ENCODE assay signal across 8 cellular contexts in the genomic region with DNA sequence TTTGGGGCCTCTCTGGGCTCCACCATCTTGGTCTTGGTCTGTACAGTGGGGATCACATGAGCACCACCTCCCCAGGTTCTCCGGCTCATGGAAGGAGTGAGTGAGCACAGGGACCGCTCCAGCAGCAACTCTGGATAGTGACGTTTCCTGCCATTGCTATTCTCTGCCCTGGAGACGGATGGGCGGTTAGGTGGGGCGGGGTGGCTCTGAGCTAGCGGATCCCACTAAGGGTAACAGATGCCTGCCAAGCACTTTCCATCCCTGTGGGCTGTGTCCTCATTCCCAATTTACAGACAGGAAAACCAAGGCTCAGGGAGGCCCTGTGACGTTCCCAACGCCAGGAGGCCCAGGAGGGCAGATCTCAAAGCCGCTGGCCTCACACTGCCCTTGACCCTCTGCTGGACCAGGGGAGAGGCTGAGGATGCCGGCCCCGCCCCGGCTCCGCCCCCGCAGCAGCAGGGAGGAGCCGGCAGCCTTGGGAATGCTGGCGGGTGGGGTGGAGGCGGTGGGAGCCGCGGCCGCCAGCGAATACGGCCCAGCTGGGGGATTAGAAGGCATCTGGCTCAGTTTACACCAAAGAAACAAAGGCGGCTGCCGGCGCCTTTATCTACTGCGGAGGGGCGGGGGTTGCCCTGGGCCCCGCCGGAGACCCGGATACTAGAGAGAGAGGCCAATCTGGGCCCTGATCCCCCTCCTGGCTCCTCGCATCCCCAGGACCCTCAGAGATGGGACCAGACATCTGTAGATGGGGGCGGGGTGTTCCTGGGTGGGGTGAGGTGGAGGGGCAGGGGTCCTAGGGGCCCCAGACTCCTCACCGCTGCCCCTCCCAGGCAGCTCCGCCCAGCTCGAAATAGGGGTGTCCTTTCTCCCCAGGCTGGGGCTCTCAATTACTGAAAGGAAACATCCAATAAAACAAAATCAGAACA.
DNase-seq lines count a peak whose midpoint lies in the region; ATAC-seq and TF ChIP-seq lines count a peak whose summit lies in the region.

No MANE protein-coding gene starts in this region.

- DNase-seq in Daoy (ENCODE audit: low read depth) (peak; percentile 73), Peyer's patch (peak in 2 of 3 donors; percentile 63 to 69), foreskin melanocyte (peak; percentile 19), progenitor cell of endocrine pancreas (ENCODE audit: low spot score, unreplicated experiment) (peak; percentile 56), NCI-H187 treated with DMSO at 0.1 percent for 48 hours (lab: John Stamatoyannopoulos, UW) (no peak), NCI-H2029 treated with DMSO at 0.1 percent for 48 hours (lab: John Stamatoyannopoulos, UW) (no peak)
- no peak for DNase-seq in activated CD4-positive, alpha-beta T cell treated with anti-CD3 and anti-CD28 coated beads, Interleukin-2, amount 50 U/mL, for 4 hours

- H3K4me1 ChIP-seq in Peyer's patch, result peaks cover 0 to 43% (median 7%) of the 10 kb centered on the region in 4 donors

- peak overlapping the region in 2 of 4 donors; percentile 27 to 38 for H3K4me3 ChIP-seq in Peyer's patch

- peaks cover 16% of the 10 kb centered on the region for H3K27me3 Mint-ChIP-seq in progenitor cell of endocrine pancreas
- peaks cover 83% of the 10 kb centered on the region for H3K27me3 Mint-ChIP-seq in stimulated activated memory B cell treated with anti-CD40 and anti-IgM and Interleukin-4, amounts not matched to agents 10 μg/mL and 1 μg/mL and 100 μg/mL, for 72 hours

- no peak for TF ChIP-seq POLR2A in Peyer's patch (IDR thresholded peaks at IDR 0.05)

- no peak for TF ChIP-seq CTCF in Peyer's patch (IDR thresholded peaks at IDR 0.05)
- TF ChIP-seq CTCF in progenitor cell of endocrine pancreas (IDR thresholded peaks at IDR 0.05; ENCODE audit: unreplicated experiment), result peak; percentile 11

- H3K4me3 Mint-ChIP-seq in progenitor cell of endocrine pancreas (ENCODE audit: low read depth), result peak overlapping the region; percentile 59
- no peak overlapping the region for H3K4me3 Mint-ChIP-seq in stimulated activated memory B cell treated with anti-CD40 and anti-IgM and Interleukin-4, amounts not matched to agents 10 μg/mL and 1 μg/mL and 100 μg/mL, for 72 hours

- no peaks in the 10 kb centered on the region for H3K27me3 ChIP-seq in Peyer's patch

- H3K36me3 ChIP-seq in Peyer's patch, result no peaks in the 10 kb centered on the region

- H3K9me3 Mint-ChIP-seq in progenitor cell of endocrine pancreas (ENCODE audit: low read depth), result no peaks in the 10 kb centered on the region
- peaks cover 9% of the 10 kb centered on the region for H3K9me3 Mint-ChIP-seq in stimulated activated memory B cell treated with anti-CD40 and anti-IgM and Interleukin-4, amounts not matched to agents 10 μg/mL and 1 μg/mL and 100 μg/mL, for 72 hours

- no peaks in the 10 kb centered on the region for H3K36me3 Mint-ChIP-seq in progenitor cell of endocrine pancreas (ENCODE audit: insufficient read depth)
- no peaks in the 10 kb centered on the region for H3K36me3 Mint-ChIP-seq in stimulated activated memory B cell treated with anti-CD40 and anti-IgM and Interleukin-4, amounts not matched to agents 10 μg/mL and 1 μg/mL and 100 μg/mL, for 72 hours

- H3K27ac Mint-ChIP-seq in progenitor cell of endocrine pancreas, result peak overlapping the region; percentile 45
- no peak overlapping the region for H3K27ac Mint-ChIP-seq in stimulated activated memory B cell treated with anti-CD40 and anti-IgM and Interleukin-4, amounts not matched to agents 10 μg/mL and 1 μg/mL and 100 μg/mL, for 72 hours

- H3K9me3 ChIP-seq in Peyer's patch, result no peaks in the 10 kb centered on the region

- H3K27ac ChIP-seq in Peyer's patch, result peak overlapping the region in 3 of 4 donors; percentile 55 to 79 (median 75)

- no peaks in the 10 kb centered on the region for H3K4me1 Mint-ChIP-seq in progenitor cell of endocrine pancreas (ENCODE audit: low read depth)
- H3K4me1 Mint-ChIP-seq in stimulated activated memory B cell treated with anti-CD40 and anti-IgM and Interleukin-4, amounts not matched to agents 10 μg/mL and 1 μg/mL and 100 μg/mL, for 72 hours, result peaks cover 12% of the 10 kb centered on the region

- no peak for ATAC-seq in stimulated activated memory B cell treated with anti-CD40 and anti-IgM and Interleukin-4, amounts not matched to agents 10 μg/mL and 1 μg/mL and 100 μg/mL, for 72 hours

Comparison
In these comparisons a context has a peak if more than half of its experiments do, and no peak if none do; other contexts are left out.
1. DNase-seq: peak in Daoy (single experiment), Peyer's patch (2 of 3), foreskin melanocyte (single experiment) and progenitor cell of endocrine pancreas (single experiment); none in NCI-H187 treated with DMSO at 0.1 percent for 48 hours (single experiment), NCI-H2029 treated with DMSO at 0.1 percent for 48 hours (single experiment) and activated CD4-positive, alpha-beta T cell treated with anti-CD3 and anti-CD28 coated beads, Interleukin-2, amount 50 U/mL, for 4 hours (0 of 2).